Comparison of ENCODE assay signal across 17 cellular contexts in the genomic region with DNA sequence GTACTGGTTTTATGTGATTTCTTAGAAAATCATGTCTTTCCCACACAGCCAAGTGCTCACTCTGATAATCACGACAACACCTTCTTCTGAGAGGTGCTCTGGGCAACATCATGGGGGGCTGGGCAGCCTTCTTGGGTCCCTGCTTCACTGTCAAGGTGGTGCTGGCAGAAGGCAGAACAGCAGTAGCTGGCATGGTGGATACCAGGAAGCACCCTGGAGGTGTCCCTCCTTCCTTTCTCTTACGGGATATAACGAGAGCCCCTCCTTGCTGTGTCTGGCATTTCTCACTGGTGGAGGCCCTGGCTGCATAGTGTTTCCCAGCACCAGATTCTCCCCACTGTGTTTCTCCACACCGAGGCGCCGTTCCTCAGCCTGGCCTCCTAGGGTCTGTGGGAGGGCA.
A peak's percentile ranks its signal among the peaks of the same experiment; 100 is the strongest.
DNase-seq lines count a peak whose midpoint lies in the region; ATAC-seq and TF ChIP-seq lines count a peak whose summit lies in the region.
"Had no signal": no experiment of that assay in that cellular context is flagged by ENCODE, and none has a peak within 500 bp of the region (broad histone marks: within the 10 kb centered on the region; RNA-seq: fewer than 3 reads in every experiment).

No MANE protein-coding gene starts in this region.

- H3K4me3 Mint-ChIP-seq in activated CD8-positive, alpha-beta T cell treated with anti-CD3 and anti-CD28 coated beads, Interleukin-2, amount 10 ng/mL, durations not matched to agents 7 days and 5 days = no peak overlapping the region
- H3K4me3 Mint-ChIP-seq in activated CD8-positive, alpha-beta T cell treated with anti-CD3 and anti-CD28 coated beads for 36 hours = no peak overlapping the region
- H3K4me3 Mint-ChIP-seq in brain = no peak overlapping the region
- H3K4me3 Mint-ChIP-seq: CD14-positive monocyte; CD4-positive, alpha-beta memory T cell; H9 had no signal

- intact Hi-C loops in activated CD8-positive, alpha-beta T cell treated with anti-CD3 and anti-CD28 coated beads for 36 hours (cut with micrococcal nuclease) = no loop called here
- intact Hi-C loops in right lobe of liver (cut with DNase I) = no loop called here

- no peak for TF ChIP-seq POLR2A in right lobe of liver (IDR thresholded peaks at IDR 0.05)

- peak overlapping the region; percentile 37 for H3K4me3 ChIP-seq in mucosa of stomach (ENCODE audit: low read length)
- no peak overlapping the region for H3K4me3 ChIP-seq in right lobe of liver
- H3K4me3 ChIP-seq: BLaER1 had no signal

- H3K36me3 ChIP-seq in mucosa of stomach (ENCODE audit: control insufficient read depth, insufficient read depth, low read length) (no peaks in the 10 kb centered on the region), right lobe of liver (no peaks in the 10 kb centered on the region)

- POLR2A ChIA-PET in activated CD8-positive, alpha-beta T cell treated with anti-CD3 and anti-CD28 coated beads, Interleukin-2, amount 10 ng/mL, durations not matched to agents 7 days and 5 days (lab: Charles Lee) = no interaction called here
- POLR2A ChIA-PET in activated CD8-positive, alpha-beta T cell treated with anti-CD3 and anti-CD28 coated beads for 36 hours (lab: Charles Lee) = interaction anchor here (0.6 kb wide), 1 partner anchor 255 kb away, joined by 3 read pairs; no protein-coding TSS in a partner anchor

- no peak for TF ChIP-seq CTCF in activated CD8-positive, alpha-beta T cell treated with anti-CD3 and anti-CD28 coated beads for 36 hours (IDR thresholded peaks at IDR 0.05)
- TF ChIP-seq CTCF in brain (conservative IDR thresholded peaks at IDR 0.05) (no peak), right lobe of liver (IDR thresholded peaks at IDR 0.05) (no peak)

- no peaks in the 10 kb centered on the region for H3K4me1 Mint-ChIP-seq in activated CD8-positive, alpha-beta T cell treated with anti-CD3 and anti-CD28 coated beads, Interleukin-2, amount 10 ng/mL, durations not matched to agents 7 days and 5 days (ENCODE audit: low read depth)
- no peaks in the 10 kb centered on the region for H3K4me1 Mint-ChIP-seq in activated CD8-positive, alpha-beta T cell treated with anti-CD3 and anti-CD28 coated beads for 36 hours (ENCODE audit: low read depth)
- H3K4me1 Mint-ChIP-seq in brain = no peaks in the 10 kb centered on the region
- H3K4me1 Mint-ChIP-seq: CD4-positive, alpha-beta memory T cell had no signal

- CTCF ChIA-PET in activated CD8-positive, alpha-beta T cell treated with anti-CD3 and anti-CD28 coated beads, Interleukin-2, amount 10 ng/mL, durations not matched to agents 7 days and 5 days (lab: Charles Lee) = no interaction called here
- CTCF ChIA-PET in activated CD8-positive, alpha-beta T cell treated with anti-CD3 and anti-CD28 coated beads for 36 hours (lab: Charles Lee) = interaction anchor here (1.3 kb wide), 1 partner anchor 13 kb away, joined by 4 read pairs; no protein-coding TSS in a partner anchor

- WGBS in right lobe of liver (ENCODE audit: insufficient coverage, low coverage, low lambda C conversion rate, missing lambda C conversion rate) = 87% methylated on average over 5 of the region's 6 CpGs

- H3K27ac Mint-ChIP-seq in activated CD8-positive, alpha-beta T cell treated with anti-CD3 and anti-CD28 coated beads, Interleukin-2, amount 10 ng/mL, durations not matched to agents 7 days and 5 days = no peak overlapping the region
- H3K27ac Mint-ChIP-seq in activated CD8-positive, alpha-beta T cell treated with anti-CD3 and anti-CD28 coated beads for 36 hours = no peak overlapping the region
- H3K27ac Mint-ChIP-seq in brain = peak overlapping the region in 3 of 5 experiments; percentile 9 to 35 (median 21)

- no peaks in the 10 kb centered on the region for H3K27me3 Mint-ChIP-seq in activated CD8-positive, alpha-beta T cell treated with anti-CD3 and anti-CD28 coated beads, Interleukin-2, amount 10 ng/mL, durations not matched to agents 7 days and 5 days (ENCODE audit: low read depth)
- H3K27me3 Mint-ChIP-seq in activated CD8-positive, alpha-beta T cell treated with anti-CD3 and anti-CD28 coated beads for 36 hours = no peaks in the 10 kb centered on the region
- no peaks in the 10 kb centered on the region for H3K27me3 Mint-ChIP-seq in brain
- H3K27me3 Mint-ChIP-seq: CD4-positive, alpha-beta memory T cell had no signal

- ATAC-seq in activated CD8-positive, alpha-beta T cell treated with anti-CD3 and anti-CD28 coated beads, Interleukin-2, amount 10 ng/mL, durations not matched to agents 7 days and 5 days = peak; percentile 15
- ATAC-seq in activated CD8-positive, alpha-beta T cell treated with anti-CD3 and anti-CD28 coated beads for 36 hours = no peak
- no peak for ATAC-seq in right lobe of liver

- no peaks in the 10 kb centered on the region for H3K9me3 ChIP-seq in mucosa of stomach (ENCODE audit: control insufficient read depth, low read length)
- no peaks in the 10 kb centered on the region for H3K9me3 ChIP-seq in right lobe of liver
- H3K9me3 ChIP-seq: BLaER1 had no signal

- H3K36me3 Mint-ChIP-seq in activated CD8-positive, alpha-beta T cell treated with anti-CD3 and anti-CD28 coated beads, Interleukin-2, amount 10 ng/mL, durations not matched to agents 7 days and 5 days (ENCODE audit: low read depth) = peaks cover 9% of the 10 kb centered on the region
- H3K36me3 Mint-ChIP-seq in activated CD8-positive, alpha-beta T cell treated with anti-CD3 and anti-CD28 coated beads for 36 hours (ENCODE audit: low read depth) = no peaks in the 10 kb centered on the region
- H3K36me3 Mint-ChIP-seq in brain = peaks cover 32% of the 10 kb centered on the region

- H3K27me3 ChIP-seq in mucosa of stomach (ENCODE audit: control insufficient read depth, insufficient read depth, low read length) (no peaks in the 10 kb centered on the region), right lobe of liver (no peaks in the 10 kb centered on the region)
- H3K27me3 ChIP-seq: BLaER1 had no signal

- H3K4me1 ChIP-seq in mucosa of stomach (ENCODE audit: control insufficient read depth, insufficient read depth, low read length) (peaks cover 28% of the 10 kb centered on the region), right lobe of liver (no peaks in the 10 kb centered on the region)

- peak overlapping the region; percentile 22 for H3K9ac ChIP-seq in mucosa of stomach (ENCODE audit: low read length)
- H3K9ac ChIP-seq: BLaER1 had no signal

- no peak for DNase-seq in activated CD8-positive, alpha-beta T cell treated with anti-CD3 and anti-CD28 coated beads, Interleukin-2, amount 10 ng/mL, durations not matched to agents 7 days and 5 days
- no peak for DNase-seq in activated CD8-positive, alpha-beta T cell treated with anti-CD3 and anti-CD28 coated beads for 36 hours
- DNase-seq in H4 (ENCODE audit: low spot score) = no peak
- no peak for DNase-seq in inferior parietal cortex (ENCODE audit: extremely low spot score)
- DNase-seq in right lobe of liver = no peak
- DNase-seq: CD4-positive, alpha-beta memory T cell; DMS 273 treated with DMSO at 0.1 percent for 48 hours; DMS53; DND-41; GOT3; H9 had no signal

- H3K27ac ChIP-seq in right lobe of liver = no peak overlapping the region
- H3K27ac ChIP-seq: 22Rv1, BLaER1, HL-60 had no signal

- H3K9me3 Mint-ChIP-seq in activated CD8-positive, alpha-beta T cell treated with anti-CD3 and anti-CD28 coated beads, Interleukin-2, amount 10 ng/mL, durations not matched to agents 7 days and 5 days (ENCODE audit: insufficient read depth) = no peaks in the 10 kb centered on the region
- H3K9me3 Mint-ChIP-seq in activated CD8-positive, alpha-beta T cell treated with anti-CD3 and anti-CD28 coated beads for 36 hours = no peaks in the 10 kb centered on the region
- H3K9me3 Mint-ChIP-seq in brain = no peaks in the 10 kb centered on the region
- H3K9me3 Mint-ChIP-seq: CD14-positive monocyte; CD4-positive, alpha-beta memory T cell; H9 had no signal

Comparison
In these comparisons a context has a peak if more than half of its experiments do, and no peak if none do; other contexts are left out.
1. H3K27ac Mint-ChIP-seq: peak in brain (3 of 5); none in activated CD8-positive, alpha-beta T cell treated with anti-CD3 and anti-CD28 coated beads, Interleukin-2, amount 10 ng/mL, durations not matched to agents 7 days and 5 days (single experiment) and activated CD8-positive, alpha-beta T cell treated with anti-CD3 and anti-CD28 coated beads for 36 hours (single experiment).